In the genomic region with DNA sequence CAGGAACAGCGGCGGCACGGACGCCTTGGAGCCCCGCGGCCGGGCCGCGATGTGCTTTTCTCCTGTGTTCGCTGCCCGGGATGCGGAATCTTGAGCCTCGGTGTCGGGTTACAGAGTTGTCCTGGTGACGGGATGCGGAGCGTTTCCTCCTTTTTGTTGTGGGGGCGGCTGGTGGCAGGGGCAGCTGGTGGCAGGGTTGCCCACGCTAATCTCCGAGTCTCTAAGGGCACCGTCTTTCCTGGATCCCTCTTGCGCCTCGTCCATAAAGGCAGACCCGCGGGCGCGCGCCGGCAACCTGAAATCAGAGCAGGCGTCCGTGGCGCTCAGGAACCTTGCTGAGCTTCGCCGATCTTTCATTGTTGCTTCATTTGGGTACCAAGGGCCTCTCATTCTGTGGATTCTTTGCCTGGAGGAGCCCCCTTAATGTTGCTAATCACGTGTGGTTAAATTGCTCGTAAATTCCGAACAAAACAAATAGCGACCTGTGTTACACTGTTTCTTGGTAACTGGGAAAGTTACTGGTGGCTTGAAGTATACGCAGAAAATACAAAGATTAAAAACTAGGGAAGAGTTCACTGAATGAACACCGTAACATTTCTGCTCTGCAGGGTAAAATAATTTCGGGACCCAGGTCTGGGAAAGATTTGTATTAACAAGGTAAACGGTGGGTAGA, we compare ENCODE assay signal across 8 cellular contexts. TPM values are rescaled to one million over a fixed set of nuclear protein-coding genes. Genes with fewer than 3 reads are reported as not detected.
DNase-seq lines count a peak whose midpoint lies in the region; ATAC-seq lines count a peak whose summit lies in the region.

No MANE protein-coding gene starts in this region.

- H3K27ac ChIP-seq in mesenchymal stem cell (ENCODE audit: low read length, poor library complexity, severe bottlenecking): peak overlapping the region; percentile 19

- H3K4me1 ChIP-seq in endocrine pancreas (ENCODE audit: control insufficient read depth, insufficient read depth, low read length) (peaks cover 30% of the 10 kb centered on the region), mesenchymal stem cell (ENCODE audit: control insufficient read depth, insufficient read depth, low read depth, low read length) (peaks cover 1% of the 10 kb centered on the region)

- peak overlapping the region; percentile 63 for H2BK15ac ChIP-seq in mesenchymal stem cell (ENCODE audit: low read depth, poor library complexity, severe bottlenecking)

- H3K23ac ChIP-seq in mesenchymal stem cell (ENCODE audit: low read length in 2 of 2): no peak overlapping the region

- peak; percentile 15 for ATAC-seq in HG02870 (IDR thresholded peaks at IDR 0.05; ENCODE audit: unreplicated experiment)
- ATAC-seq in stimulated activated effector memory CD8-positive, alpha-beta T cell treated with anti-CD3 and anti-CD28 coated beads, Interleukin-12 subunit alpha, Interleukin-12 subunit beta, amount 100 ng/mL, for 72 hours: peak; percentile 31

- peak overlapping the region; percentile 78 for H3K4me3 Mint-ChIP-seq in stimulated activated effector memory CD8-positive, alpha-beta T cell treated with anti-CD3 and anti-CD28 coated beads, Interleukin-12 subunit alpha, Interleukin-12 subunit beta, amount 100 ng/mL, for 72 hours

- H2AFZ ChIP-seq in mesenchymal stem cell (ENCODE audit: low read depth, low read length): peak overlapping the region; percentile 8

- no peaks in the 10 kb centered on the region for H3K36me3 Mint-ChIP-seq in stimulated activated effector memory CD8-positive, alpha-beta T cell treated with anti-CD3 and anti-CD28 coated beads, Interleukin-12 subunit alpha, Interleukin-12 subunit beta, amount 100 ng/mL, for 72 hours

- peak overlapping the region; percentile 38 for H3K27ac Mint-ChIP-seq in stimulated activated effector memory CD8-positive, alpha-beta T cell treated with anti-CD3 and anti-CD28 coated beads, Interleukin-12 subunit alpha, Interleukin-12 subunit beta, amount 100 ng/mL, for 72 hours

- H3K4me2 ChIP-seq in mesenchymal stem cell (ENCODE audit: low read length, poor library complexity, severe bottlenecking): peak overlapping the region; percentile 77

- H3K4ac ChIP-seq in mesenchymal stem cell (ENCODE audit: low read depth in 1 of 2, low read length in 2 of 2): peak overlapping the region; percentile 60 to 93

- H2AK5ac ChIP-seq in mesenchymal stem cell (ENCODE audit: low read length, severe bottlenecking): no peak overlapping the region

- H3K36me3 ChIP-seq in endocrine pancreas (ENCODE audit: control insufficient read depth, insufficient read depth, low read length) (no peaks in the 10 kb centered on the region), mesenchymal stem cell (ENCODE audit: control insufficient read depth in 1 of 2, insufficient read depth in 2 of 2, low read depth in 1 of 2, low read length in 2 of 2) (peaks cover 0 to 11% of the 10 kb centered on the region in 2 experiments)

- no peaks in the 10 kb centered on the region for H3K27me3 ChIP-seq in endocrine pancreas (ENCODE audit: control insufficient read depth, insufficient read depth, low read length)
- H3K27me3 ChIP-seq in mesenchymal stem cell (ENCODE audit: control insufficient read depth in 1 of 2, insufficient read depth in 1 of 2, low read length in 2 of 2): no peaks in the 10 kb centered on the region

- no peaks in the 10 kb centered on the region for H3K9me3 Mint-ChIP-seq in stimulated activated effector memory CD8-positive, alpha-beta T cell treated with anti-CD3 and anti-CD28 coated beads, Interleukin-12 subunit alpha, Interleukin-12 subunit beta, amount 100 ng/mL, for 72 hours

- no peaks in the 10 kb centered on the region for H3K79me1 ChIP-seq in mesenchymal stem cell (replicated peaks; ENCODE audit: low read length, poor library complexity, severe bottlenecking)

- H3K14ac ChIP-seq in mesenchymal stem cell (ENCODE audit: low read length in 2 of 2): no peak overlapping the region

- DNase-seq in EH (ENCODE audit: low read depth) (peak; percentile 78), NCI-H2227 treated with DMSO at 0.1 percent for 48 hours (lab: John Stamatoyannopoulos, UW) (peak; percentile 78), mesenchymal stem cell (peak; percentile 83), GDM1 (lab: John Stamatoyannopoulos, UW) (no peak)
- DNase-seq in activated CD8-positive, alpha-beta memory T cell treated with anti-CD3 and anti-CD28 coated beads for 48 hours (ENCODE audit: low read depth in 2 of 3, low spot score in 2 of 3): peak in 2 of 3 experiments; percentile 2 to 13
- peak; percentile 7 to 61 for DNase-seq in stimulated activated effector memory CD8-positive, alpha-beta T cell treated with anti-CD3 and anti-CD28 coated beads, Interleukin-12 subunit alpha, Interleukin-12 subunit beta, amount 100 ng/mL, for 72 hours (ENCODE audit: low spot score in 2 of 2)

- WGBS in mesenchymal stem cell: under 1% methylated on average over 39 of the region's 42 CpGs

- peak overlapping the region; percentile 84 to 93 for H3K18ac ChIP-seq in mesenchymal stem cell (ENCODE audit: low read depth in 1 of 2, low read length in 2 of 2)

- H4K8ac ChIP-seq in mesenchymal stem cell (ENCODE audit: low read length): peak overlapping the region; percentile 91

- H3K9ac ChIP-seq in endocrine pancreas (ENCODE audit: control insufficient read depth, insufficient read depth, low read length): peak overlapping the region; percentile 94
- H3K9ac ChIP-seq in mesenchymal stem cell (ENCODE audit: low read length): peak overlapping the region; percentile 94

- peak overlapping the region; percentile 95 for H2BK120ac ChIP-seq in mesenchymal stem cell (ENCODE audit: low read depth, low read length)

- peaks cover 11% of the 10 kb centered on the region for H3K4me1 Mint-ChIP-seq in stimulated activated effector memory CD8-positive, alpha-beta T cell treated with anti-CD3 and anti-CD28 coated beads, Interleukin-12 subunit alpha, Interleukin-12 subunit beta, amount 100 ng/mL, for 72 hours

- no peaks in the 10 kb centered on the region for H3K9me3 ChIP-seq in endocrine pancreas (ENCODE audit: control insufficient read depth, low read length)
- H3K9me3 ChIP-seq in mesenchymal stem cell (ENCODE audit: control insufficient read depth, low read length): no peaks in the 10 kb centered on the region

- peak overlapping the region; percentile 90 for H4K91ac ChIP-seq in mesenchymal stem cell (ENCODE audit: low read length)

- peak overlapping the region; percentile 21 to 51 for H2BK12ac ChIP-seq in mesenchymal stem cell (ENCODE audit: low read length in 2 of 2)

- H3K4me3 ChIP-seq in endocrine pancreas (ENCODE audit: control insufficient read depth, insufficient read depth, low read length) (peak overlapping the region; percentile 92), mesenchymal stem cell (ENCODE audit: insufficient read depth in 1 of 2, low read depth in 1 of 2, low read length in 2 of 2) (peak overlapping the region; percentile 90 to 98)

- peak overlapping the region; percentile 95 for H2BK5ac ChIP-seq in mesenchymal stem cell (ENCODE audit: low read depth, low read length, poor library complexity, severe bottlenecking)

RNA-seq across cellular contexts. Expression of gene PFN2, which starts 0.8 kb away (rescaled TPM):
- polyA plus RNA-seq in mesenchymal stem cell (2013, experiment 1 of 2): 155 TPM
- 176 TPM for polyA plus RNA-seq in mesenchymal stem cell (2013, experiment 2 of 2)
